8 cellular contexts compared by ENCODE assay signal in the genomic region with DNA sequence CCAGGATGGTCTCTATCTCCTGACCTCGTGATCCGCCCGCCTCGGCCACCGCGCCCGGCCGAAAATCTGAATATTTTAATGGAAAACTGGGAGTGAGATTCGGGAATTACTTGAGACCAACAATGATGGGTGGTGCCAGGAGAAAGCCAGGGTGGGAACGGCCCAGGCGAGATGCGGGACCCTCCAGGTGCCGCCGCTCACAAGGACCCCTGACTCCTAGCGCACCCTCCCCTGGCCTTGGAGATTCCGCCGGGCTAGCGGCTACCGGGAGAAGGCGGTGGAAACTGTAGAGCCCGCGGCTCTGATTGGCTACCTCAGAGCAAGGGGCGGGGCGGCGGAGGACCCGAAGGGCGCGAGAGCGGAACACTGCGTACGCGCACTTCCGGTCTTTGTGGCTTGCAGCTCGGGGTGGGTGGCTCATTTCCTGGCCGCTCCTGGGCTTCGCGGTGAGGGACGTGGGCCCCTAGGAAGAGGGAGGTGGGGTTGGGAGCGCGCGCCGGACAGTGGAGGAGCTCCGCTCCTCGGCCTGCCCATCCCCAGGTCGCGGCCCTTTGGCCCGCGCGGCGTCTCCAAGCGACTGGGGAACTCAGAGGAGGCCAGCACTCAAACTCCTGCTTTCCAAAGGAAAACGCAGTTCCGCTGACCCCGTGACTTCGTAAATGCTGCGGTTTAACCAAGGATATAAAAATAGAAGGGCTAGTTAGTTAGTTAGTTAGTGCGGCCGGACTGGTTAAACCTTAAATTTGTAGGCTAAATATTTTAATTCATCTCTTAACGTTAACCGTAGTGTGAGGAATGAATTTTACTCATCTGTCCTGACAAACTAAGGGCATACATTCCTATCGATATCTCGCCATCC. TPM values are rescaled to one million over a fixed set of nuclear protein-coding genes. Genes with fewer than 3 reads are reported as not detected.
DNase-seq lines count a peak whose midpoint lies in the region; ATAC-seq and TF ChIP-seq lines count a peak whose summit lies in the region.

Gene ZNF397, plus strand, starts transcription at position 371 of the 859 bp plus-strand sequence. CDS start 1,437 bp downstream, outside the sequence.

- DNase-seq in DMS153 treated with DMSO at 0.1 percent for 48 hours (lab: John Stamatoyannopoulos, UW; ENCODE audit: unreplicated experiment), result peak; percentile 92
- peak; percentile 97 for DNase-seq in KBM-7
- DNase-seq in activated T-cell treated with anti-CD3 and anti-CD28 coated beads, Interleukin-2, amount 50 U/mL, for 48 hours, result peak; percentile 95 to 97
- peak; percentile 99 for DNase-seq in esophagus muscularis mucosa (ENCODE audit: extremely low spot score)
- peak; percentile 91 to 96 for DNase-seq in stimulated activated CD8-positive, alpha-beta memory T cell treated with anti-CD3 and anti-CD28 coated beads, Interleukin-7, amount 100 ng/mL, for 4 hours (ENCODE audit: low read depth in 2 of 2)

- intact Hi-C loops in esophagus muscularis mucosa (cut with DNase I), result loop anchor here (10.0 kb wide), 1 partner anchor 236 kb away; no protein-coding TSS in a partner anchor

- H3K27ac ChIP-seq in esophagus muscularis mucosa (replicated peaks in 1 of 4) (peak within 1 kb of the TSS; percentile 89 to 99 (median 94)), muscle layer of duodenum (ENCODE audit: low read length) (peak within 1 kb of the TSS; percentile 95)

- TF ChIP-seq POLR2A in esophagus muscularis mucosa (IDR thresholded peaks at IDR 0.05; ENCODE audit: low read depth), result peak; percentile 93

- no peaks in the 10 kb centered on the region for H3K27me3 ChIP-seq in esophagus muscularis mucosa
- no peaks in the 10 kb centered on the region for H3K27me3 ChIP-seq in muscle layer of duodenum (ENCODE audit: low read depth, low read length)

- peaks cover 10 to 24% (median 22%) of the 10 kb centered on the region in 4 donors for H3K4me1 ChIP-seq in esophagus muscularis mucosa
- H3K4me1 ChIP-seq in muscle layer of duodenum (ENCODE audit: control insufficient read depth in 1 of 2, insufficient read depth in 2 of 2, low read length in 2 of 2), result peaks cover 0 to 9% of the 10 kb centered on the region in 2 donors

- in situ Hi-C loops in KBM-7 (cut with MboI; ENCODE audit: low pct_unique_long_range_greater_than_20kb, low sequenced_read_pairs), result loop anchor here (25.0 kb wide), 1 partner anchor 121 kb away; no protein-coding TSS in a partner anchor

- WGBS in esophagus muscularis mucosa, result 0% methylated on average over 23 of the region's 62 CpGs

- peak within 1 kb of the TSS; percentile 72 to 79 (median 75) for H3K4me3 ChIP-seq in esophagus muscularis mucosa
- peak within 1 kb of the TSS; percentile 66 to 67 for H3K4me3 ChIP-seq in muscle layer of duodenum (ENCODE audit: low read depth in 1 of 2, low read length in 2 of 2)

- no peak for TF ChIP-seq EP300 in esophagus muscularis mucosa (IDR thresholded peaks at IDR 0.05)

- ATAC-seq in GM21717 (IDR thresholded peaks at IDR 0.05; ENCODE audit: unreplicated experiment), result peak; percentile 99

- peaks cover 30 to 36% (median 34%) of the 10 kb centered on the region in 4 donors for H3K36me3 ChIP-seq in esophagus muscularis mucosa
- H3K36me3 ChIP-seq in muscle layer of duodenum (ENCODE audit: control insufficient read depth in 1 of 2, insufficient read depth in 2 of 2, low read length in 2 of 2), result peaks cover 30 to 34% of the 10 kb centered on the region in 2 donors

- H3K9me3 ChIP-seq in esophagus muscularis mucosa, result no peaks in the 10 kb centered on the region
- no peaks in the 10 kb centered on the region for H3K9me3 ChIP-seq in muscle layer of duodenum (ENCODE audit: control insufficient read depth in 1 of 2, low read length in 2 of 2)

- TF ChIP-seq CTCF in esophagus muscularis mucosa (IDR thresholded peaks at IDR 0.05), result no peak

TF ChIP-seq in PFSK-1, 5 proteins besides CTCF, POLR2A, EP300 and RAD21:
- TF ChIP-seq TAF1 (IDR thresholded peaks at IDR 0.05; ENCODE audit: borderline replicate concordance, insufficient read depth, low read length) (peak; percentile 88; the same call in 1 of the 2 replicates), FOXP2 (optimal IDR thresholded peaks at IDR 0.05; ENCODE audit: borderline replicate concordance, extremely low read depth, extremely low read length, insufficient read depth) (peak; percentile 62), POLR2AphosphoS5 (IDR thresholded peaks at IDR 0.05; ENCODE audit: low read depth, low read length) (peak; percentile 93), REST (IDR thresholded peaks at IDR 0.05; ENCODE audit: insufficient read depth in 1 of 2, low read depth in 2 of 2, low read length in 2 of 2) (peak; percentile 34 to 53; a peak in 1 of 4 replicates), SIN3A (IDR thresholded peaks at IDR 0.05; ENCODE audit: borderline replicate concordance, insufficient read depth, low read length) (no peak)

RNA-seq across cellular contexts. Expression of gene ZNF397, which starts in this region (rescaled TPM):
- polyA plus RNA-seq in PFSK-1 (2012; ENCODE audit: insufficient read length, low read depth), result 3.0 TPM
- total RNA-seq in esophagus muscularis mucosa, result 10 to 100 TPM; 22.2 to 27.8 (median 24.9) TPM

Comparison
In these comparisons a context has a peak if more than half of its experiments do, and no peak if none do; other contexts are left out.
1. Peak in every context shown above with its lines: DNase-seq, ATAC-seq, H3K4me3 ChIP-seq and H3K27ac ChIP-seq.